27 cellular contexts compared by ENCODE assay signal in the genomic region with DNA sequence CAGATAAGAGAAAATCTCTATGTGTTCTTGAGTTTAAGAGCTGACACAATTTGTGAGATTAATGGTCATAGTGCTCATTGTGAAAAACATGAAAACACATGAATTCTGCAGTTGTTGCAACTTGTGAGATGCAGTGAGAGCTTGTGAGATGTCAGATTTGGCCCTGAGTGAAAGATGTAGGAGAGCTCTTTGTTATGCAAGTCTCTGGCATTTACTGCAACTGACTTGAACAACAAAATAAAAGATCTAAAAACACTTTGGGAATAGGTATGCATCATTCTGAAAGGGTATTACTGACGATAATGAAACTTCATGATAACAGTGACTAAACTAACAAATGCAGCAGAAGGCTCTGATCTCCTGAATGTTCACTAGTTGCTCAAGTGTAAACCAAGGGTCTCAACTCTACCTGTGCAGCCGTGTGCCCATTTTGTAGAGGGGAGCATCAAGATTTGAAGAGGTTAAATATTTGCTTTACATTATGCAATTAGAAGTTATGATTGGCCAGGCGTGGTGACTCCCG. TPM values are rescaled to one million over a fixed set of nuclear protein-coding genes. Genes with fewer than 3 reads are reported as not detected.
"Had no signal": no experiment of that assay in that cellular context is flagged by ENCODE, and none has a peak within 500 bp of the region (broad histone marks: within the 10 kb centered on the region; RNA-seq: fewer than 3 reads in every experiment).

No MANE protein-coding gene starts in this region.

- FAIRE-seq: K562 had no signal

- H3K9me3 Mint-ChIP-seq: IgD-negative memory B cell had no signal

- H3K9me3 ChIP-seq: SK-N-SH had no signal

- H3K4me3 Mint-ChIP-seq: IgD-negative memory B cell had no signal

- DNase-seq: Kasumi-1; MM.1S; NCI-H1092 treated with DMSO at 0.1 percent for 48 hours; NCI-H1436; NCI-H187; NCI-H2029; NCI-H2081 treated with DMSO at 0.1 percent for 48 hours; NCI-H2171; NCI-H226; NCI-H446; NCI-H510A; NCI-H524 treated with DMSO at 0.1 percent for 48 hours; NCI-H69; NCI-H774; NK-92 treated with Interleukin-12 subunit alpha and Interleukin-12 subunit beta, amount 100 ng/mL, for 24 hours; PC-3; SHP77; SK-N-SH had no signal

- H3K27ac ChIP-seq: KMS-11, RWPE1 had no signal

- H3K4me1 Mint-ChIP-seq: IgD-negative memory B cell had no signal

- H3K4me2 ChIP-seq: KMS-11, SK-N-SH had no signal

- H3K27ac Mint-ChIP-seq: IgD-negative memory B cell had no signal

- H3K4me3 ChIP-seq: K562 had no signal

- ATAC-seq: K562, Panc1, PC-3 had no signal

- H3K36me3 Mint-ChIP-seq: IgD-negative memory B cell had no signal

- H3K9ac ChIP-seq: KMS-11, SK-N-SH had no signal

RNA-seq across cellular contexts. Expression of gene SMIM36, which starts 50.8 kb away (rescaled TPM):
- total RNA-seq: HT1080, K562, M059J, OCI-LY7, PC-3, SK-MEL-5 had no signal
- polyA plus RNA-seq: IgD-negative memory B cell, K562, SK-N-SH had no signal
